In the genomic region with DNA sequence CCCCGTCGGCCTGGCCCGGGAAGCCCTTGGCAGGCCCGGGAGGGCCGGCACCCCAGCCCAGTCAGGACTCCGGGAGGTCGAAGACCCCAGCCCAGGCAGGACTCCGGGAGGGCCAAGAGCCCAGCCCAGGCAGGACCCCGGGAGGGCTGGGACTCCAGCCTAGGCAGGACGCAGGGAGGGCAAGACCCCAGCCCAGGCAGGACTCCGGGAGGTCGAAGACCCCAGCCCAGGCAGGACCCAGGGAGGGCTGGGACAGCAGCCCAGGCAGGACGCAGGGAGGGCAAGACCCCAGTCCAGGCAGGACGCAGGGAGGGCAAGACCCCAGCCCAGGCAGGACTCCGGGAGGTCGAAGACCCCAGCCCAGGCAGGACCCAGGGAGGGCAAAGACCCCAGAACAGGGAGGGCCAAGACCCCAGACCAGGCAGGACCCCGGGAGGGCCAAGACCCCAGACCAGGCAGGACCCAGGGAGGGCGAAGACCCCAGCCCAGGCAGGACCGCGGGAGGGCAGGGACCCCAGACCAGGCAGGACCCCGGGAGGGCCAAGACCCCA, we compare ENCODE assay signal across 8 cellular contexts. TPM values are rescaled to one million over a fixed set of nuclear protein-coding genes. Genes with fewer than 3 reads are reported as not detected.
DNase-seq lines count a peak whose midpoint lies in the region; ATAC-seq lines count a peak whose summit lies in the region.
"Not testable (repeated sequence)": the region's sequence is repeated elsewhere in the genome, so short reads cannot be mapped to it uniquely, and the experiment has no call there.

No MANE protein-coding gene starts in this region.

- H3K9me3 ChIP-seq in KOPT-K1 (ENCODE audit: insufficient read depth, low read length, poor library complexity, severe bottlenecking); mesodermal cell (ENCODE audit: control insufficient read depth, low read length); aorta (ENCODE audit: control insufficient read depth, low read length): not testable (repeated sequence)

- H3K27ac Mint-ChIP-seq in activated CD4-positive, alpha-beta T cell treated with anti-CD3 and anti-CD28 coated beads, Interleukin-2, amount 10 ng/mL, durations not matched to agents 7 days and 5 days; central memory CD8-positive, alpha-beta T cell (ENCODE audit: low read depth): not testable (repeated sequence)

- 3 to 5% methylated on average over 16 to 18 of the region's 21 CpGs for WGBS in mesodermal cell (ENCODE audit: insufficient coverage in 2 of 2), 2 experiments
- WGBS in aorta, 2 donors: 2 to 4% methylated on average over 21 of the region's 21 CpGs

- POLR2A ChIA-PET in activated CD4-positive, alpha-beta T cell treated with anti-CD3 and anti-CD28 coated beads, Interleukin-2, amount 10 ng/mL, durations not matched to agents 7 days and 5 days (lab: Charles Lee): not testable (repeated sequence)

- H3K4me1 ChIP-seq in mesodermal cell (ENCODE audit: control insufficient read depth, insufficient read depth, low read length, poor library complexity, severe bottlenecking); aorta (ENCODE audit: control insufficient read depth in 1 of 2, insufficient read depth in 2 of 2, low read length in 2 of 2): not testable (repeated sequence)

- not testable (repeated sequence) for H3K9me3 Mint-ChIP-seq in activated CD4-positive, alpha-beta T cell treated with anti-CD3 and anti-CD28 coated beads, Interleukin-2, amount 10 ng/mL, durations not matched to agents 7 days and 5 days; central memory CD8-positive, alpha-beta T cell

- peak; percentile 7 for ATAC-seq in central memory CD8-positive, alpha-beta T cell (replicated peaks; ENCODE audit: extremely low read depth, poor library complexity, severe bottlenecking)
- not testable (repeated sequence) for ATAC-seq in Right ventricle myocardium inferior; aorta (ENCODE audit: low FRiP score)

- peaks cover 15% of the 10 kb centered on the region for H3K4me1 Mint-ChIP-seq in activated CD4-positive, alpha-beta T cell treated with anti-CD3 and anti-CD28 coated beads, Interleukin-2, amount 10 ng/mL, durations not matched to agents 7 days and 5 days
- H3K4me1 Mint-ChIP-seq in central memory CD8-positive, alpha-beta T cell: peaks cover 25% of the 10 kb centered on the region

- intact Hi-C loops in Right ventricle myocardium inferior (cut with DNase I): not testable (repeated sequence)
- intact Hi-C loops in aorta (cut with DNase I): loop anchor here in 1 of 2 donors (10.0 kb wide), 1 partner anchor 79 kb away; no protein-coding TSS in a partner anchor

- not testable (repeated sequence) for H3K27me3 Mint-ChIP-seq in activated CD4-positive, alpha-beta T cell treated with anti-CD3 and anti-CD28 coated beads, Interleukin-2, amount 10 ng/mL, durations not matched to agents 7 days and 5 days; central memory CD8-positive, alpha-beta T cell

- H3K4me3 ChIP-seq in mesodermal cell (ENCODE audit: extremely low read depth, insufficient read depth, low read length, poor library complexity, severe bottlenecking) (peak overlapping the region; percentile 95), skeletal muscle cell (ENCODE audit: low read depth, low read length) (peak overlapping the region; percentile 90), aorta (ENCODE audit: low read length in 2 of 2) (peak overlapping the region; percentile 74 to 86)

- H3K27ac ChIP-seq in KOPT-K1 (ENCODE audit: low read depth, low read length, poor library complexity, severe bottlenecking): peak overlapping the region; percentile 94
- peak overlapping the region; percentile 91 for H3K27ac ChIP-seq in mesodermal cell (ENCODE audit: low read depth, low read length, severe bottlenecking)
- H3K27ac ChIP-seq in aorta (ENCODE audit: low read depth in 1 of 2, low read length in 2 of 2): not testable (repeated sequence)

- H3K36me3 ChIP-seq in KOPT-K1 (ENCODE audit: insufficient read depth, low read length): peaks cover 30% of the 10 kb centered on the region
- H3K36me3 ChIP-seq in mesodermal cell (ENCODE audit: control insufficient read depth, insufficient read depth, low read length): peaks cover 33% of the 10 kb centered on the region
- not testable (repeated sequence) for H3K36me3 ChIP-seq in aorta (ENCODE audit: control insufficient read depth in 1 of 2, insufficient read depth in 2 of 2, low read length in 1 of 2)

- not testable (repeated sequence) for H3K27me3 ChIP-seq in aorta (ENCODE audit: control insufficient read depth in 1 of 2, insufficient read depth in 2 of 2, low read length in 1 of 2)

- DNase-seq in ELF-1 (ENCODE audit: low read depth, low spot score): peak; percentile 42
- DNase-seq in activated CD4-positive, alpha-beta T cell treated with anti-CD3 and anti-CD28 coated beads, Interleukin-2, amount 10 ng/mL, durations not matched to agents 7 days and 5 days; central memory CD8-positive, alpha-beta T cell (ENCODE audit: low spot score in 2 of 2); skeletal muscle cell (ENCODE audit: low read depth); aorta: not testable (repeated sequence)
- peak; percentile 57 for DNase-seq in Right ventricle myocardium inferior (ENCODE audit: missing footprints)

- CTCF ChIA-PET in activated CD4-positive, alpha-beta T cell treated with anti-CD3 and anti-CD28 coated beads, Interleukin-2, amount 10 ng/mL, durations not matched to agents 7 days and 5 days (lab: Charles Lee): not testable (repeated sequence)

- H3K4me3 Mint-ChIP-seq in activated CD4-positive, alpha-beta T cell treated with anti-CD3 and anti-CD28 coated beads, Interleukin-2, amount 10 ng/mL, durations not matched to agents 7 days and 5 days: peak overlapping the region; percentile 22
- H3K4me3 Mint-ChIP-seq in central memory CD8-positive, alpha-beta T cell: not testable (repeated sequence)

- H3K36me3 Mint-ChIP-seq in activated CD4-positive, alpha-beta T cell treated with anti-CD3 and anti-CD28 coated beads, Interleukin-2, amount 10 ng/mL, durations not matched to agents 7 days and 5 days (ENCODE audit: low read depth); central memory CD8-positive, alpha-beta T cell (ENCODE audit: insufficient read depth): not testable (repeated sequence)

RNA-seq across cellular contexts. Expression of a gene that starts 0.5 kb away (rescaled TPM):
- total RNA-seq in activated CD4-positive, alpha-beta T cell treated with anti-CD3 and anti-CD28 coated beads, Interleukin-2, amount 10 ng/mL, durations not matched to agents 7 days and 5 days: 10 to 100 TPM; 34.9 to 36.8 TPM
- total RNA-seq in Right ventricle myocardium inferior (21.7 TPM), aorta (10 to 100 TPM; 35.7 to 59.4 TPM)
- polyA plus RNA-seq in mesodermal cell (2013, experiment 1 of 2): 56.3 TPM
- 51.8 TPM for polyA plus RNA-seq in mesodermal cell (2013, experiment 2 of 2)
- polyA plus RNA-seq in aorta: 10 to 100 TPM; 17.7 to 38.3 TPM

RNA-seq across cellular contexts. Expression of a gene that starts 17.2 kb away (rescaled TPM):
- under 1 TPM in 1 of 2 experiments, not detected in 1; 0.35 TPM for total RNA-seq in activated CD4-positive, alpha-beta T cell treated with anti-CD3 and anti-CD28 coated beads, Interleukin-2, amount 10 ng/mL, durations not matched to agents 7 days and 5 days
- 17.3 TPM for total RNA-seq in Right ventricle myocardium inferior
- polyA plus RNA-seq in mesodermal cell (2013, experiment 1 of 2): 2.2 TPM
- polyA plus RNA-seq in mesodermal cell (2013, experiment 2 of 2): 1.6 TPM
- total RNA-seq in aorta: 10 to 100 TPM; 10.8 to 20.0 TPM
- 10 to 100 TPM in 1 of 2 donors, 1 to 10 TPM in 1; 3.0 to 22.9 TPM for polyA plus RNA-seq in aorta

RNA-seq across cellular contexts. Expression of a gene that starts 31.8 kb away (rescaled TPM):
- 10 to 100 TPM; 17.8 to 19.0 TPM for total RNA-seq in activated CD4-positive, alpha-beta T cell treated with anti-CD3 and anti-CD28 coated beads, Interleukin-2, amount 10 ng/mL, durations not matched to agents 7 days and 5 days
- 3.9 TPM for total RNA-seq in Right ventricle myocardium inferior
- polyA plus RNA-seq in mesodermal cell (2013, experiment 1 of 2): 7.4 TPM
- 7.5 TPM for polyA plus RNA-seq in mesodermal cell (2013, experiment 2 of 2)
- 10 to 100 TPM in 1 of 2 donors, 1 to 10 TPM in 1; 5.7 to 11.5 TPM for total RNA-seq in aorta
- polyA plus RNA-seq in aorta: 10 to 100 TPM; 15.4 to 19.8 TPM

RNA-seq across cellular contexts. Expression of a gene that starts 32.1 kb away (rescaled TPM):
- total RNA-seq in activated CD4-positive, alpha-beta T cell treated with anti-CD3 and anti-CD28 coated beads, Interleukin-2, amount 10 ng/mL, durations not matched to agents 7 days and 5 days: 100 to 1,000 TPM; 162 to 183 TPM
- total RNA-seq in Right ventricle myocardium inferior (1,162 TPM), aorta (100 to 1,000 TPM; 152 to 162 TPM)
- 302 TPM for polyA plus RNA-seq in mesodermal cell (2013, experiment 1 of 2)
- polyA plus RNA-seq in mesodermal cell (2013, experiment 2 of 2): 291 TPM
- polyA plus RNA-seq in aorta: 100 to 1,000 TPM; 492 to 599 TPM

Comparison
In these comparisons a context has a peak if more than half of its experiments do, and no peak if none do; other contexts are left out.
1. RNA of a gene that starts 17.2 kb away (total RNA-seq): 10.8 to 20.0 TPM in aorta and 17.3 TPM in Right ventricle myocardium inferior (single experiment); 0.35 TPM in activated CD4-positive, alpha-beta T cell treated with anti-CD3 and anti-CD28 coated beads, Interleukin-2, amount 10 ng/mL, durations not matched to agents 7 days and 5 days; every median in the first group is over 4 times any median in the second.
2. Peak in every context shown above with its lines, with median percentiles within 50 percentile points of each other: H3K4me3 ChIP-seq.